Comparison of ENCODE assay signal across 2 cellular contexts in genomic region chr2:233853883-233854240, GRCh38.
TF ChIP-seq lines count a peak whose summit lies in the region.

No MANE protein-coding gene starts in this region.

TF ChIP-seq in HEK293, 187 proteins besides CTCF, POLR2A, EP300 and RAD21 (continued from another document):
- TF ChIP-seq, protein P1, sequence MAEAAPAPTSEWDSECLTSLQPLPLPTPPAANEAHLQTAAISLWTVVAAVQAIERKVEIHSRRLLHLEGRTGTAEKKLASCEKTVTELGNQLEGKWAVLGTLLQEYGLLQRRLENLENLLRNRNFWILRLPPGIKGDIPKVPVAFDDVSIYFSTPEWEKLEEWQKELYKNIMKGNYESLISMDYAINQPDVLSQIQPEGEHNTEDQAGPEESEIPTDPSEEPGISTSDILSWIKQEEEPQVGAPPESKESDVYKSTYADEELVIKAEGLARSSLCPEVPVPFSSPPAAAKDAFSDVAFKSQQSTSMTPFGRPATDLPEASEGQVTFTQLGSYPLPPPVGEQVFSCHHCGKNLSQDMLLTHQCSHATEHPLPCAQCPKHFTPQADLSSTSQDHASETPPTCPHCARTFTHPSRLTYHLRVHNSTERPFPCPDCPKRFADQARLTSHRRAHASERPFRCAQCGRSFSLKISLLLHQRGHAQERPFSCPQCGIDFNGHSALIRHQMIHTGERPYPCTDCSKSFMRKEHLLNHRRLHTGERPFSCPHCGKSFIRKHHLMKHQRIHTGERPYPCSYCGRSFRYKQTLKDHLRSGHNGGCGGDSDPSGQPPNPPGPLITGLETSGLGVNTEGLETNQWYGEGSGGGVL (tag by site-specific recombination; IDR thresholded peaks at IDR 0.05), result peak; percentile 18; the same call in 1 of the 2 replicates
- TF ChIP-seq ZSCAN4 (tag by site-specific recombination; IDR thresholded peaks at IDR 0.05), result no peak

TF ChIP-seq in SK-N-SH, 30 proteins besides CTCF, POLR2A, EP300 and RAD21 (continued from another document):
- TF ChIP-seq, protein P2, sequence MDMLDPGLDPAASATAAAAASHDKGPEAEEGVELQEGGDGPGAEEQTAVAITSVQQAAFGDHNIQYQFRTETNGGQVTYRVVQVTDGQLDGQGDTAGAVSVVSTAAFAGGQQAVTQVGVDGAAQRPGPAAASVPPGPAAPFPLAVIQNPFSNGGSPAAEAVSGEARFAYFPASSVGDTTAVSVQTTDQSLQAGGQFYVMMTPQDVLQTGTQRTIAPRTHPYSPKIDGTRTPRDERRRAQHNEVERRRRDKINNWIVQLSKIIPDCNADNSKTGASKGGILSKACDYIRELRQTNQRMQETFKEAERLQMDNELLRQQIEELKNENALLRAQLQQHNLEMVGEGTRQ (IDR thresholded peaks at IDR 0.05; ENCODE audit: borderline replicate concordance, low read depth, low read length), result no peak
- TF ChIP-seq RXRA (IDR thresholded peaks at IDR 0.05; ENCODE audit: borderline replicate concordance, low read depth) (no peak), ELF1 (IDR thresholded peaks at IDR 0.05) (no peak), FOSL2 (IDR thresholded peaks at IDR 0.05; ENCODE audit: borderline replicate concordance, low read depth) (no peak), RFX5 (IDR thresholded peaks at IDR 0.05; ENCODE audit: low read length) (no peak)
- TF ChIP-seq, protein P3, sequence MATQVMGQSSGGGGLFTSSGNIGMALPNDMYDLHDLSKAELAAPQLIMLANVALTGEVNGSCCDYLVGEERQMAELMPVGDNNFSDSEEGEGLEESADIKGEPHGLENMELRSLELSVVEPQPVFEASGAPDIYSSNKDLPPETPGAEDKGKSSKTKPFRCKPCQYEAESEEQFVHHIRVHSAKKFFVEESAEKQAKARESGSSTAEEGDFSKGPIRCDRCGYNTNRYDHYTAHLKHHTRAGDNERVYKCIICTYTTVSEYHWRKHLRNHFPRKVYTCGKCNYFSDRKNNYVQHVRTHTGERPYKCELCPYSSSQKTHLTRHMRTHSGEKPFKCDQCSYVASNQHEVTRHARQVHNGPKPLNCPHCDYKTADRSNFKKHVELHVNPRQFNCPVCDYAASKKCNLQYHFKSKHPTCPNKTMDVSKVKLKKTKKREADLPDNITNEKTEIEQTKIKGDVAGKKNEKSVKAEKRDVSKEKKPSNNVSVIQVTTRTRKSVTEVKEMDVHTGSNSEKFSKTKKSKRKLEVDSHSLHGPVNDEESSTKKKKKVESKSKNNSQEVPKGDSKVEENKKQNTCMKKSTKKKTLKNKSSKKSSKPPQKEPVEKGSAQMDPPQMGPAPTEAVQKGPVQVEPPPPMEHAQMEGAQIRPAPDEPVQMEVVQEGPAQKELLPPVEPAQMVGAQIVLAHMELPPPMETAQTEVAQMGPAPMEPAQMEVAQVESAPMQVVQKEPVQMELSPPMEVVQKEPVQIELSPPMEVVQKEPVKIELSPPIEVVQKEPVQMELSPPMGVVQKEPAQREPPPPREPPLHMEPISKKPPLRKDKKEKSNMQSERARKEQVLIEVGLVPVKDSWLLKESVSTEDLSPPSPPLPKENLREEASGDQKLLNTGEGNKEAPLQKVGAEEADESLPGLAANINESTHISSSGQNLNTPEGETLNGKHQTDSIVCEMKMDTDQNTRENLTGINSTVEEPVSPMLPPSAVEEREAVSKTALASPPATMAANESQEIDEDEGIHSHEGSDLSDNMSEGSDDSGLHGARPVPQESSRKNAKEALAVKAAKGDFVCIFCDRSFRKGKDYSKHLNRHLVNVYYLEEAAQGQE (IDR thresholded peaks at IDR 0.05; ENCODE audit: low read depth, low read length), result no peak
